In the genomic region with DNA sequence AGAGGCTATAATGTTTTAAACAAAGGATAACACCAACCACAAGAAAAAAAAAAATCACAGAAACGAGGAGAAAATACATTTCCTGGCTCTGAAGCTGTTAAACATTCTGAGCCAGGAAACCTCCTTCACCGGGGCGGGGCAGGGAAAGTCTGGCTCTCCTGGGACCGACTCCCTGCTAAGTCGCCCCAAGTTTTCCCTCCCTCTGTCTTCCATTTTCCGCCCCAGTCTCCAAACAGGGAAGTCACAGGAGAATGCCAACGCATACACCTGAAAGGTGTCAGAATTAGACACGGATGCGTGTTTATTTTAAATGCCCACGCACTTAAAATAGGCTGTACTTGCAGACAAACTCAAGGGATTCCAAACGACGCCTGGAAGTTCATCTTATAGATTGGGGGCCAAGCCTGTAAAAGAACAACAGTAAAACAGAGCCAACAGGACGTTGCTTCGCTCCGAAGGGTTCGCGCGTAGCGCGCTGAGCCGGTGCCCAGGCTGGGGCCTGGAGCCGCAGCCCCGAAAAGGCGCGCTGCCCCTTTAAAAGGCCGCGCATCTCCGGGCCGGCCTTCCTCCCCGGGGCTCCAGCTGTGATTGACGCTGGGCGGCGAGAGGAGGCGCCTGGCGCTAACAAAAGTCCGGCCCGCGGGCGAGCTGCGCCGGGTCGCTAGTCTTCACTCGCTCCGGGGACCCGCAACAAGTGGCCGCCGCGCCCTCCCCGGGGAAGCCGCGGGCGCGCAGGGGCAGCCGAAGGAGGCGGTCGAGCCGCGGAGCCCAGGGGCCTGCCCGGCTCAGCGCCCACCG, we compare ENCODE assay signal across 1 cellular context.
TF ChIP-seq lines count a peak whose summit lies in the region.

Gene FBXL7, plus strand, starts transcription at position 653 of the 798 bp plus-strand sequence.

TF ChIP-seq in H1, 55 proteins besides CTCF, POLR2A, EP300 and RAD21 (continued from another document):
- TF ChIP-seq POLR2AphosphoS5 (IDR thresholded peaks at IDR 0.05; ENCODE audit: low read depth, low read length) (no peak), SP1 (IDR thresholded peaks at IDR 0.05; ENCODE audit: low read depth, low read length) (0 out of 2 replicates have a peak, but pooled peaks have one; percentile 30), SP2 (IDR thresholded peaks at IDR 0.05; ENCODE audit: low read length) (no peak), SIN3A (conservative IDR thresholded peaks at IDR 0.05 in 1 of 2, IDR thresholded peaks at IDR 0.05 in 1 of 2; ENCODE audit: low read depth in 1 of 2, low read length in 2 of 2) (0 out of 4 replicates have a peak, but pooled peaks have one; percentile 10 to 18), RFX5 (IDR thresholded peaks at IDR 0.05; ENCODE audit: borderline replicate concordance, low read depth, low read length) (no peak), SP4 (IDR thresholded peaks at IDR 0.05; ENCODE audit: low read length) (no peak)
- TF ChIP-seq, protein P1, sequence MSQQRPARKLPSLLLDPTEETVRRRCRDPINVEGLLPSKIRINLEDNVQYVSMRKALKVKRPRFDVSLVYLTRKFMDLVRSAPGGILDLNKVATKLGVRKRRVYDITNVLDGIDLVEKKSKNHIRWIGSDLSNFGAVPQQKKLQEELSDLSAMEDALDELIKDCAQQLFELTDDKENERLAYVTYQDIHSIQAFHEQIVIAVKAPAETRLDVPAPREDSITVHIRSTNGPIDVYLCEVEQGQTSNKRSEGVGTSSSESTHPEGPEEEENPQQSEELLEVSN (IDR thresholded peaks at IDR 0.05) = 0 out of 2 replicates have a peak, but pooled peaks have one; percentile 14
